ENCODE assay signal across 11 cellular contexts in the genomic region with DNA sequence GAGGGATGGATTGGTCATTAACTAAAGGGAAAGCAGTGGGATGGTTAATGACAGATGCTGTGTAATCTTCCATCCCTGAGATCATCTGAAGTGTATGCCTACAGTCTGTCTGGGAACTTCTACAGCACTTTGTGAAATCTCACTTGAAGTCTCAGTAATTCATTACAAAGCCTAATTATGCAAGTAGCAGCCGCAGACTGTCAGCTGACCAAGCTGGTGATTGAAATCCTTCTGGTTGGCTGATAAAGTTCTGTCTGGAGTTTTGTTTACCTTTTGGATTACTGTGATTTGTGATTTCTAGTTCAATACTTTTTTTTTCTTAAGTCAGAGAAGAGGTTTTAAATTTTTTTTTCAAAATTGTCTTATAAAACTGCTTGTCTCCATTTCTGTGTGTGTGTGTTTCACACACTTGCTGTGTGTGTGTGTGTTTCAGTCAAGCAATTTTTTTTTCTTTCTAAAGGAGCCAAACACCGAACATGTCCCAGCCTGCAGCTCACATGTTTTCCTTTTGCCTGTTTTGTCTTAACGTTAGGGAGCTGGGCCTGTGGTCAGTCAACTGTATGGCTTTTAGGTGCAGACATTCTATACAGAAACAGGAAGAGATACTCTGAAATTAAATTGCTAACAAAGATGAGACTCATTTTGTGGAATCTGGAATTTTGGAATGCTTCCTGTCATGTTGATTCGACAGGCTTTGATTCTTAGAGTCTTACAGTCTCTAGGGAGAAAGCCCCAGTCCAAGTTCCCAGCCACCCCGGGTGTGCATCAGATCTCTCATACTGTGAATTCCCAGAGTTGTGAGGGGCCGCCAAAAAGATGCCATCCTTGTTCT. TPM values are rescaled to one million over a fixed set of nuclear protein-coding genes. Genes with fewer than 3 reads are reported as not detected.
DNase-seq lines count a peak whose midpoint lies in the region; ATAC-seq and TF ChIP-seq lines count a peak whose summit lies in the region.
"Had no signal": no experiment of that assay in that cellular context is flagged by ENCODE, and none has a peak within 500 bp of the region (broad histone marks: within the 10 kb centered on the region; RNA-seq: fewer than 3 reads in every experiment).

No MANE protein-coding gene starts in this region.

- no peak overlapping the region for H3K9ac ChIP-seq in PC-3 (ENCODE audit: low read length)
- peak overlapping the region; percentile 55 for H3K9ac ChIP-seq in smooth muscle cell (ENCODE audit: low read depth)
- H3K9ac ChIP-seq in Karpas-422 (ENCODE audit: low read length) = no peak overlapping the region

- H2AFZ ChIP-seq in PC-3 (ENCODE audit: low read length) = peak overlapping the region; percentile 54
- peak overlapping the region; percentile 7 for H2AFZ ChIP-seq in smooth muscle cell (ENCODE audit: low read depth)
- no peak overlapping the region for H2AFZ ChIP-seq in Karpas-422 (ENCODE audit: low read length)

- 2% methylated on average over 6 of the region's 6 CpGs for WGBS in smooth muscle cell (ENCODE audit: low lambda C conversion rate)

- no TSS peak for BruUV-seq in PC-3 (replicated peaks; lab: Mats Ljungman, UMichigan)

- no peaks in the 10 kb centered on the region for H3K27me3 ChIP-seq in PC-3 (ENCODE audit: low read length)
- no peaks in the 10 kb centered on the region for H3K27me3 ChIP-seq in smooth muscle cell (ENCODE audit: low read depth)
- no peaks in the 10 kb centered on the region for H3K27me3 ChIP-seq in Karpas-422 (ENCODE audit: low read length)
- H3K27me3 ChIP-seq: sigmoid colon had no signal

- H3K4me3 Mint-ChIP-seq in activated T-cell treated with anti-CD3 and anti-CD28 coated beads, Interleukin-2, amount 50 U/mL, for 4 hours = no peak overlapping the region
- H3K4me3 Mint-ChIP-seq: stimulated activated memory B cell treated with anti-CD40 and anti-IgM and Interleukin-4, amounts not matched to agents 10 μg/mL and 1 μg/mL and 100 μg/mL, for 72 hours had no signal

- no peaks in the 10 kb centered on the region for H3K9me3 ChIP-seq in HEK293 (ENCODE audit: control insufficient read depth, insufficient read depth, low read depth, low read length)
- no peaks in the 10 kb centered on the region for H3K9me3 ChIP-seq in PC-3 (ENCODE audit: low read length)
- H3K9me3 ChIP-seq in smooth muscle cell (replicated peaks; ENCODE audit: low read depth) = no peaks in the 10 kb centered on the region
- no peaks in the 10 kb centered on the region for H3K9me3 ChIP-seq in Karpas-422 (ENCODE audit: low read length)
- H3K9me3 ChIP-seq: sigmoid colon had no signal

- CTCF ChIA-PET in HEK293 (lab: Yijun Ruan, JAX) (interaction anchor here (0.6 to 1.3 kb wide), 3 partner anchors 14 to 64 kb away, joined by 3 to 6 read pairs (median 4); no protein-coding TSS in a partner anchor), PC-3 (lab: Charles Lee) (interaction anchor here (0.5 kb wide), 1 partner anchor 21 kb away, joined by 3 read pairs; no protein-coding TSS in a partner anchor)

- no peak for TF ChIP-seq CTCF in HEK293 (tag by site-specific recombination; IDR thresholded peaks at IDR 0.05)
- no peak for TF ChIP-seq CTCF in PC-3 (conservative IDR thresholded peaks at IDR 0.05; ENCODE audit: low read depth, low read length)
- TF ChIP-seq CTCF in smooth muscle cell (IDR thresholded peaks at IDR 0.05; ENCODE audit: borderline replicate concordance, insufficient read depth, poor library complexity, severe bottlenecking) = no peak

- no peak for ATAC-seq in PC-3
- ATAC-seq in activated T-cell treated with anti-CD3 and anti-CD28 coated beads, Interleukin-2, amount 50 U/mL, for 4 hours = no peak
- ATAC-seq: stimulated activated memory B cell treated with anti-CD40 and anti-IgM and Interleukin-4, amounts not matched to agents 10 μg/mL and 1 μg/mL and 100 μg/mL, for 72 hours had no signal

- intact Hi-C loops in PC-3 (cut with micrococcal nuclease) = no loop called here

- peaks cover 19% of the 10 kb centered on the region for H3K4me1 ChIP-seq in HEK293 (ENCODE audit: control insufficient read depth, insufficient read depth, low read length)
- H3K4me1 ChIP-seq in PC-3 (ENCODE audit: insufficient read depth, low read length) = peaks cover 17% of the 10 kb centered on the region
- H3K4me1 ChIP-seq in smooth muscle cell (ENCODE audit: low read depth) = peaks cover 50% of the 10 kb centered on the region
- no peaks in the 10 kb centered on the region for H3K4me1 ChIP-seq in Karpas-422 (ENCODE audit: low read length)
- H3K4me1 ChIP-seq: sigmoid colon had no signal

- H3K4me1 Mint-ChIP-seq in activated T-cell treated with anti-CD3 and anti-CD28 coated beads, Interleukin-2, amount 50 U/mL, for 4 hours (ENCODE audit: low read depth) = no peaks in the 10 kb centered on the region
- H3K4me1 Mint-ChIP-seq: stimulated activated memory B cell treated with anti-CD40 and anti-IgM and Interleukin-4, amounts not matched to agents 10 μg/mL and 1 μg/mL and 100 μg/mL, for 72 hours had no signal

- no peaks in the 10 kb centered on the region for H4K20me1 ChIP-seq in PC-3 (ENCODE audit: low read length)
- no peaks in the 10 kb centered on the region for H4K20me1 ChIP-seq in smooth muscle cell (ENCODE audit: low read depth)
- H4K20me1 ChIP-seq in Karpas-422 (ENCODE audit: insufficient read depth, low read depth, low read length) = no peaks in the 10 kb centered on the region

- POLR2A ChIA-PET in HEK293 (lab: Yijun Ruan, JAX) (interaction anchor here (0.7 to 1.1 kb wide), 4 partner anchors 14 to 1095 kb away, joined by 3 to 8 read pairs (median 3); partner anchors contain the start of gene CD2AP), PC-3 (lab: Charles Lee; ENCODE audit: unreplicated experiment) (interaction anchor here (0.7 kb wide), 1 partner anchor 782 kb away, joined by 4 read pairs; no protein-coding TSS in a partner anchor)

- H3K36me3 ChIP-seq in HEK293 (ENCODE audit: control insufficient read depth in 2 of 2, insufficient read depth in 1 of 2, low read length in 2 of 2) = no peaks in the 10 kb centered on the region
- H3K36me3 ChIP-seq in PC-3 (ENCODE audit: low read depth, low read length) = no peaks in the 10 kb centered on the region
- no peaks in the 10 kb centered on the region for H3K36me3 ChIP-seq in smooth muscle cell (ENCODE audit: low read depth)
- H3K36me3 ChIP-seq in Karpas-422 (ENCODE audit: insufficient read depth, low read length) = no peaks in the 10 kb centered on the region
- H3K36me3 ChIP-seq: sigmoid colon had no signal

- no peaks in the 10 kb centered on the region for H3K9me3 Mint-ChIP-seq in activated T-cell treated with anti-CD3 and anti-CD28 coated beads, Interleukin-2, amount 50 U/mL, for 4 hours
- H3K9me3 Mint-ChIP-seq: stimulated activated memory B cell treated with anti-CD40 and anti-IgM and Interleukin-4, amounts not matched to agents 10 μg/mL and 1 μg/mL and 100 μg/mL, for 72 hours had no signal

- H3K4me2 ChIP-seq in PC-3 (ENCODE audit: low read length) (no peak overlapping the region), smooth muscle cell (peak overlapping the region; percentile 63), Karpas-422 (ENCODE audit: low read depth, low read length, poor library complexity, severe bottlenecking) (no peak overlapping the region)

- H3K79me2 ChIP-seq in PC-3 (ENCODE audit: low read length) = no peaks in the 10 kb centered on the region
- H3K79me2 ChIP-seq in smooth muscle cell (ENCODE audit: low read depth) = no peaks in the 10 kb centered on the region
- no peaks in the 10 kb centered on the region for H3K79me2 ChIP-seq in Karpas-422 (ENCODE audit: low read length)

- no peaks in the 10 kb centered on the region for H3K36me3 Mint-ChIP-seq in activated T-cell treated with anti-CD3 and anti-CD28 coated beads, Interleukin-2, amount 50 U/mL, for 4 hours (ENCODE audit: insufficient read depth)
- H3K36me3 Mint-ChIP-seq: stimulated activated memory B cell treated with anti-CD40 and anti-IgM and Interleukin-4, amounts not matched to agents 10 μg/mL and 1 μg/mL and 100 μg/mL, for 72 hours had no signal

- H3K4me3 ChIP-seq in HEK293 (ENCODE audit: low read depth, low read length) (no peak overlapping the region), PC-3 (ENCODE audit: low read length) (no peak overlapping the region), smooth muscle cell (peak overlapping the region; percentile 2), Karpas-422 (ENCODE audit: low read length) (no peak overlapping the region)
- H3K4me3 ChIP-seq: sigmoid colon had no signal

- no peaks in the 10 kb centered on the region for H3K9me2 ChIP-seq in PC-3 (replicated peaks; ENCODE audit: low read length)
- H3K9me2 ChIP-seq in Karpas-422 (replicated peaks; ENCODE audit: insufficient read depth, low read length) = no peaks in the 10 kb centered on the region

- peak overlapping the region; percentile 88 for H3K27ac ChIP-seq in HEK293 (ENCODE audit: extremely low read depth, low read depth, low read length)
- no peak overlapping the region for H3K27ac ChIP-seq in PC-3 (ENCODE audit: low read length)
- H3K27ac ChIP-seq in smooth muscle cell (ENCODE audit: low read depth) = peak overlapping the region; percentile 96
- H3K27ac ChIP-seq in Karpas-422 (ENCODE audit: low read length) = no peak overlapping the region
- H3K27ac ChIP-seq: sigmoid colon had no signal

- peaks cover 35% of the 10 kb centered on the region for H3K27me3 Mint-ChIP-seq in activated T-cell treated with anti-CD3 and anti-CD28 coated beads, Interleukin-2, amount 50 U/mL, for 4 hours (ENCODE audit: low read depth)

- H3F3A ChIP-seq in PC-3 (ENCODE audit: low read length, unreplicated experiment) (no peaks in the 10 kb centered on the region), smooth muscle cell (ENCODE audit: low read depth) (peaks cover 35% of the 10 kb centered on the region)

- DNase-seq in PC-3 (no peak), foreskin melanocyte (peak; percentile 79), smooth muscle cell (lab: John Stamatoyannopoulos, UW; ENCODE audit: unreplicated experiment) (no peak), Karpas-422 (no peak)
- no peak for DNase-seq in activated CD4-positive, alpha-beta T cell treated with anti-CD3 and anti-CD28 coated beads for 1 hour
- DNase-seq in activated T-cell treated with anti-CD3 and anti-CD28 coated beads, Interleukin-2, amount 50 U/mL, for 4 hours = no peak
- DNase-seq: activated CD8-positive, alpha-beta memory T cell treated with anti-CD3 and anti-CD28 coated beads for 24 hours; sigmoid colon had no signal

TF ChIP-seq in HEK293, 187 proteins besides CTCF, POLR2A, EP300 and RAD21 (continues in another document):
- TF ChIP-seq ZNF704 (tag by site-specific recombination; IDR thresholded peaks at IDR 0.05) = no peak

RNA-seq across cellular contexts. Expression of gene ADGRF4, which starts 28.5 kb away (rescaled TPM):
- 3.4 and 4.2 TPM in 2 replicates for total RNA-seq in PC-3 (2014; rRNA removed)
- total RNA-seq in smooth muscle cell = 9.2 and 10.6 TPM in 2 replicates
- polyA plus RNA-seq in smooth muscle cell = 1.5 and 9.1 TPM in 2 replicates
- not detected in 2 replicates for total RNA-seq in Karpas-422 (2014; rRNA removed; shearing (Covaris generic); ENCODE audit: low replicate concordance)
- not detected for total RNA-seq in activated T-cell treated with anti-CD3 and anti-CD28 coated beads, Interleukin-2, amount 50 U/mL, for 4 hours
- total RNA-seq: cardiac septum had no signal

Comparison
In these comparisons a context has a peak if more than half of its experiments do, and no peak if none do; other contexts are left out.
1. H3K27ac ChIP-seq: peak in HEK293 (single experiment) and smooth muscle cell (single experiment); none in PC-3 (single experiment) and Karpas-422 (single experiment).